Comparison of ENCODE assay signal across 1 cellular context in the genomic region with DNA sequence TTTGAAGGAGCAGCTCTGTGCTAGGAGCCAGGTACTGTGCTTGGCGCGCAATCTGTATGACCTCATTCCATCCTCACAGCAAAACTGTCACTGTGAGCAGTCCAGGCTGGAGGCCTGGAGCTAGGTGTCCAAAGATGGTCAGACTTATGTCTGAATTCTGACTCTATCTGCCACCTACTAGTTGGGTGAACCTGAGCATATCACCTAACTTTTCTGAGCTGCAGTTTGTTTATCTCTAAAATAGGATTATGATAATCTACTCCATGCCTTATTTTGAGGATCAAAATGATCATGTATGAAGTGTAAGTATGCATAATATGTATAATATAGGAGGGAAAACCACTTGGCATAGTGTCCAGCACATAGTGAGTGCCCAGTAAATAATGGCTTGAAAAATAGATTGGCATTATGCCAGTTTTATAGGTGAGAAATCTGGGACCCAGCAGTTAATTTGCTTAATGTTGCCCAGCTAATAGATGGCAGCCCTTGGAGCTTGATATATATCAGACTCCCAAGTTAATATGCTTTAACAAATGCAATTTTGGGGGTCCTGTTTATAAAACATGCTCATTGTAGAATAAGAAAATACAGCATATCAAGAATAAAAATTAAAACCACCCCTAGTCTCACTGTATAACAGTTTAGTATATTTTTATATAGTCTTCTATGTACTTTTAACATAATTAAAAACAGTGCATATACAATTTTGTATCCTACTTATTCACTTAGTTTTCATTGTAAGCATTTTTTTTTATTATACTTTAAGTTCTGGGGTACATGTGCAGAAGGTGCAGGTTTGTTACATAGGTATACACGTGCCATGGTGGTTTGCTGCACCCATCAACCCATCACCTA.
TF ChIP-seq lines count a peak whose summit lies in the region.

No MANE protein-coding gene starts in this region.

TF ChIP-seq in HepG2, 621 proteins besides CTCF, POLR2A, EP300 and RAD21 (continued from another document and continues in another):
- TF ChIP-seq, protein P1, sequence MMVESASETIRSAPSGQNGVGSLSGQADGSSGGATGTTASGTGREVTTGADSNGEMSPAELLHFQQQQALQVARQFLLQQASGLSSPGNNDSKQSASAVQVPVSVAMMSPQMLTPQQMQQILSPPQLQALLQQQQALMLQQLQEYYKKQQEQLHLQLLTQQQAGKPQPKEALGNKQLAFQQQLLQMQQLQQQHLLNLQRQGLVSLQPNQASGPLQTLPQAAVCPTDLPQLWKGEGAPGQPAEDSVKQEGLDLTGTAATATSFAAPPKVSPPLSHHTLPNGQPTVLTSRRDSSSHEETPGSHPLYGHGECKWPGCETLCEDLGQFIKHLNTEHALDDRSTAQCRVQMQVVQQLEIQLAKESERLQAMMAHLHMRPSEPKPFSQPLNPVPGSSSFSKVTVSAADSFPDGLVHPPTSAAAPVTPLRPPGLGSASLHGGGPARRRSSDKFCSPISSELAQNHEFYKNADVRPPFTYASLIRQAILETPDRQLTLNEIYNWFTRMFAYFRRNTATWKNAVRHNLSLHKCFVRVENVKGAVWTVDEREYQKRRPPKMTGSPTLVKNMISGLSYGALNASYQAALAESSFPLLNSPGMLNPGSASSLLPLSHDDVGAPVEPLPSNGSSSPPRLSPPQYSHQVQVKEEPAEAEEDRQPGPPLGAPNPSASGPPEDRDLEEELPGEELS (CRISPR knock-in tag; IDR thresholded peaks at IDR 0.05): no peak
- TF ChIP-seq, protein P2, sequence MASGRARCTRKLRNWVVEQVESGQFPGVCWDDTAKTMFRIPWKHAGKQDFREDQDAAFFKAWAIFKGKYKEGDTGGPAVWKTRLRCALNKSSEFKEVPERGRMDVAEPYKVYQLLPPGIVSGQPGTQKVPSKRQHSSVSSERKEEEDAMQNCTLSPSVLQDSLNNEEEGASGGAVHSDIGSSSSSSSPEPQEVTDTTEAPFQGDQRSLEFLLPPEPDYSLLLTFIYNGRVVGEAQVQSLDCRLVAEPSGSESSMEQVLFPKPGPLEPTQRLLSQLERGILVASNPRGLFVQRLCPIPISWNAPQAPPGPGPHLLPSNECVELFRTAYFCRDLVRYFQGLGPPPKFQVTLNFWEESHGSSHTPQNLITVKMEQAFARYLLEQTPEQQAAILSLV (CRISPR knock-in tag; IDR thresholded peaks at IDR 0.05; ENCODE audit: borderline replicate concordance): no peak
- no peak for TF ChIP-seq BHLHE40 (IDR thresholded peaks at IDR 0.05; ENCODE audit: low read length)
- TF ChIP-seq, protein P3, sequence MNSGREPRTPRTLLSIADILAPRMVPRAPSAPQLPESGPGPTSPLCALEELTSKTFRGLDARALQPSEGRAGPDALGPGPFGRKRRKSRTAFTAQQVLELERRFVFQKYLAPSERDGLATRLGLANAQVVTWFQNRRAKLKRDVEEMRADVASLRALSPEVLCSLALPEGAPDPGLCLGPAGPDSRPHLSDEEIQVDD (CRISPR knock-in tag; IDR thresholded peaks at IDR 0.05; ENCODE audit: borderline replicate concordance): no peak
- TF ChIP-seq, protein P4, sequence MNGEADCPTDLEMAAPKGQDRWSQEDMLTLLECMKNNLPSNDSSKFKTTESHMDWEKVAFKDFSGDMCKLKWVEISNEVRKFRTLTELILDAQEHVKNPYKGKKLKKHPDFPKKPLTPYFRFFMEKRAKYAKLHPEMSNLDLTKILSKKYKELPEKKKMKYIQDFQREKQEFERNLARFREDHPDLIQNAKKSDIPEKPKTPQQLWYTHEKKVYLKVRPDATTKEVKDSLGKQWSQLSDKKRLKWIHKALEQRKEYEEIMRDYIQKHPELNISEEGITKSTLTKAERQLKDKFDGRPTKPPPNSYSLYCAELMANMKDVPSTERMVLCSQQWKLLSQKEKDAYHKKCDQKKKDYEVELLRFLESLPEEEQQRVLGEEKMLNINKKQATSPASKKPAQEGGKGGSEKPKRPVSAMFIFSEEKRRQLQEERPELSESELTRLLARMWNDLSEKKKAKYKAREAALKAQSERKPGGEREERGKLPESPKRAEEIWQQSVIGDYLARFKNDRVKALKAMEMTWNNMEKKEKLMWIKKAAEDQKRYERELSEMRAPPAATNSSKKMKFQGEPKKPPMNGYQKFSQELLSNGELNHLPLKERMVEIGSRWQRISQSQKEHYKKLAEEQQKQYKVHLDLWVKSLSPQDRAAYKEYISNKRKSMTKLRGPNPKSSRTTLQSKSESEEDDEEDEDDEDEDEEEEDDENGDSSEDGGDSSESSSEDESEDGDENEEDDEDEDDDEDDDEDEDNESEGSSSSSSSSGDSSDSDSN (CRISPR knock-in tag; IDR thresholded peaks at IDR 0.05): no peak
- TF ChIP-seq MXD4 (CRISPR knock-in tag; IDR thresholded peaks at IDR 0.05): no peak
- no peak for TF ChIP-seq HIVEP1 (CRISPR knock-in tag; IDR thresholded peaks at IDR 0.05)
- no peak for TF ChIP-seq NCOR1 (IDR thresholded peaks at IDR 0.05; ENCODE audit: borderline replicate concordance, low read length)
- no peak for TF ChIP-seq RARG (CRISPR knock-in tag; IDR thresholded peaks at IDR 0.05; ENCODE audit: low read depth)
- TF ChIP-seq, protein P5, sequence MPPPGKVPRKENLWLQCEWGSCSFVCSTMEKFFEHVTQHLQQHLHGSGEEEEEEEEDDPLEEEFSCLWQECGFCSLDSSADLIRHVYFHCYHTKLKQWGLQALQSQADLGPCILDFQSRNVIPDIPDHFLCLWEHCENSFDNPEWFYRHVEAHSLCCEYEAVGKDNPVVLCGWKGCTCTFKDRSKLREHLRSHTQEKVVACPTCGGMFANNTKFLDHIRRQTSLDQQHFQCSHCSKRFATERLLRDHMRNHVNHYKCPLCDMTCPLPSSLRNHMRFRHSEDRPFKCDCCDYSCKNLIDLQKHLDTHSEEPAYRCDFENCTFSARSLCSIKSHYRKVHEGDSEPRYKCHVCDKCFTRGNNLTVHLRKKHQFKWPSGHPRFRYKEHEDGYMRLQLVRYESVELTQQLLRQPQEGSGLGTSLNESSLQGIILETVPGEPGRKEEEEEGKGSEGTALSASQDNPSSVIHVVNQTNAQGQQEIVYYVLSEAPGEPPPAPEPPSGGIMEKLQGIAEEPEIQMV (CRISPR knock-in tag; IDR thresholded peaks at IDR 0.05; ENCODE audit: low read depth): no peak
- TF ChIP-seq HOXA9 (CRISPR knock-in tag; IDR thresholded peaks at IDR 0.05; ENCODE audit: borderline replicate concordance): no peak
- TF ChIP-seq, protein P6, sequence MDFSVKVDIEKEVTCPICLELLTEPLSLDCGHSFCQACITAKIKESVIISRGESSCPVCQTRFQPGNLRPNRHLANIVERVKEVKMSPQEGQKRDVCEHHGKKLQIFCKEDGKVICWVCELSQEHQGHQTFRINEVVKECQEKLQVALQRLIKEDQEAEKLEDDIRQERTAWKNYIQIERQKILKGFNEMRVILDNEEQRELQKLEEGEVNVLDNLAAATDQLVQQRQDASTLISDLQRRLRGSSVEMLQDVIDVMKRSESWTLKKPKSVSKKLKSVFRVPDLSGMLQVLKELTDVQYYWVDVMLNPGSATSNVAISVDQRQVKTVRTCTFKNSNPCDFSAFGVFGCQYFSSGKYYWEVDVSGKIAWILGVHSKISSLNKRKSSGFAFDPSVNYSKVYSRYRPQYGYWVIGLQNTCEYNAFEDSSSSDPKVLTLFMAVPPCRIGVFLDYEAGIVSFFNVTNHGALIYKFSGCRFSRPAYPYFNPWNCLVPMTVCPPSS (IDR thresholded peaks at IDR 0.05): no peak
- TF ChIP-seq, protein P7, sequence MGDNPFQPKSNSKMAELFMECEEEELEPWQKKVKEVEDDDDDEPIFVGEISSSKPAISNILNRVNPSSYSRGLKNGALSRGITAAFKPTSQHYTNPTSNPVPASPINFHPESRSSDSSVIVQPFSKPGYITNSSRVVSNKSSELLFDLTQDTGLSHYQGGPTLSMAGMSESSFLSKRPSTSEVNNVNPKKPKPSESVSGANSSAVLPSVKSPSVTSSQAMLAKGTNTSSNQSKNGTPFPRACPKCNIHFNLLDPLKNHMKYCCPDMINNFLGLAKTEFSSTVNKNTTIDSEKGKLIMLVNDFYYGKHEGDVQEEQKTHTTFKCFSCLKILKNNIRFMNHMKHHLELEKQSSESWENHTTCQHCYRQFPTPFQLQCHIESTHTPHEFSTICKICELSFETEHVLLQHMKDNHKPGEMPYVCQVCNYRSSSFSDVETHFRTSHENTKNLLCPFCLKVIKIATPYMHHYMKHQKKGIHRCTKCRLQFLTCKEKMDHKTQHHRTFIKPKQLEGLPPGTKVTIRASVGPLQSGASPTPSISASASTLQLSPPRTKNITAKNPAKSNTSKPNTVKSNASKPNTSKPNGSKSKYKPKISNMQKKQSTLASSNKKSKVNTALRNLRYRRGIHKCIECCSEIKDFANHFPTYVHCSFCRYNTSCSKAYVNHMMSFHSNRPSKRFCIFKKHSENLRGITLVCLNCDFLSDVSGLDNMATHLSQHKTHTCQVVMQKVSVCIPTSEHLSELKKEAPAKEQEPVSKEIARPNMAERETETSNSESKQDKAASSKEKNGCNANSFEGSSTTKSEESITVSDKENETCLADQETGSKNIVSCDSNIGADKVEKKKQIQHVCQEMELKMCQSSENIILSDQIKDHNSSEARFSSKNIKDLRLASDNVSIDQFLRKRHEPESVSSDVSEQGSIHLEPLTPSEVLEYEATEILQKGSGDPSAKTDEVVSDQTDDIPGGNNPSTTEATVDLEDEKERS (CRISPR knock-in tag; IDR thresholded peaks at IDR 0.05): no peak; the same call in 1 of the 2 replicates
- TF ChIP-seq NR1H2 (CRISPR knock-in tag; IDR thresholded peaks at IDR 0.05; ENCODE audit: borderline replicate concordance, low read depth): no peak
- TF ChIP-seq SMC3 (IDR thresholded peaks at IDR 0.05; ENCODE audit: low read length): no peak
- TF ChIP-seq ZBTB20 (CRISPR knock-in tag; IDR thresholded peaks at IDR 0.05; ENCODE audit: borderline replicate concordance, low read depth): no peak
- TF ChIP-seq, protein P8, sequence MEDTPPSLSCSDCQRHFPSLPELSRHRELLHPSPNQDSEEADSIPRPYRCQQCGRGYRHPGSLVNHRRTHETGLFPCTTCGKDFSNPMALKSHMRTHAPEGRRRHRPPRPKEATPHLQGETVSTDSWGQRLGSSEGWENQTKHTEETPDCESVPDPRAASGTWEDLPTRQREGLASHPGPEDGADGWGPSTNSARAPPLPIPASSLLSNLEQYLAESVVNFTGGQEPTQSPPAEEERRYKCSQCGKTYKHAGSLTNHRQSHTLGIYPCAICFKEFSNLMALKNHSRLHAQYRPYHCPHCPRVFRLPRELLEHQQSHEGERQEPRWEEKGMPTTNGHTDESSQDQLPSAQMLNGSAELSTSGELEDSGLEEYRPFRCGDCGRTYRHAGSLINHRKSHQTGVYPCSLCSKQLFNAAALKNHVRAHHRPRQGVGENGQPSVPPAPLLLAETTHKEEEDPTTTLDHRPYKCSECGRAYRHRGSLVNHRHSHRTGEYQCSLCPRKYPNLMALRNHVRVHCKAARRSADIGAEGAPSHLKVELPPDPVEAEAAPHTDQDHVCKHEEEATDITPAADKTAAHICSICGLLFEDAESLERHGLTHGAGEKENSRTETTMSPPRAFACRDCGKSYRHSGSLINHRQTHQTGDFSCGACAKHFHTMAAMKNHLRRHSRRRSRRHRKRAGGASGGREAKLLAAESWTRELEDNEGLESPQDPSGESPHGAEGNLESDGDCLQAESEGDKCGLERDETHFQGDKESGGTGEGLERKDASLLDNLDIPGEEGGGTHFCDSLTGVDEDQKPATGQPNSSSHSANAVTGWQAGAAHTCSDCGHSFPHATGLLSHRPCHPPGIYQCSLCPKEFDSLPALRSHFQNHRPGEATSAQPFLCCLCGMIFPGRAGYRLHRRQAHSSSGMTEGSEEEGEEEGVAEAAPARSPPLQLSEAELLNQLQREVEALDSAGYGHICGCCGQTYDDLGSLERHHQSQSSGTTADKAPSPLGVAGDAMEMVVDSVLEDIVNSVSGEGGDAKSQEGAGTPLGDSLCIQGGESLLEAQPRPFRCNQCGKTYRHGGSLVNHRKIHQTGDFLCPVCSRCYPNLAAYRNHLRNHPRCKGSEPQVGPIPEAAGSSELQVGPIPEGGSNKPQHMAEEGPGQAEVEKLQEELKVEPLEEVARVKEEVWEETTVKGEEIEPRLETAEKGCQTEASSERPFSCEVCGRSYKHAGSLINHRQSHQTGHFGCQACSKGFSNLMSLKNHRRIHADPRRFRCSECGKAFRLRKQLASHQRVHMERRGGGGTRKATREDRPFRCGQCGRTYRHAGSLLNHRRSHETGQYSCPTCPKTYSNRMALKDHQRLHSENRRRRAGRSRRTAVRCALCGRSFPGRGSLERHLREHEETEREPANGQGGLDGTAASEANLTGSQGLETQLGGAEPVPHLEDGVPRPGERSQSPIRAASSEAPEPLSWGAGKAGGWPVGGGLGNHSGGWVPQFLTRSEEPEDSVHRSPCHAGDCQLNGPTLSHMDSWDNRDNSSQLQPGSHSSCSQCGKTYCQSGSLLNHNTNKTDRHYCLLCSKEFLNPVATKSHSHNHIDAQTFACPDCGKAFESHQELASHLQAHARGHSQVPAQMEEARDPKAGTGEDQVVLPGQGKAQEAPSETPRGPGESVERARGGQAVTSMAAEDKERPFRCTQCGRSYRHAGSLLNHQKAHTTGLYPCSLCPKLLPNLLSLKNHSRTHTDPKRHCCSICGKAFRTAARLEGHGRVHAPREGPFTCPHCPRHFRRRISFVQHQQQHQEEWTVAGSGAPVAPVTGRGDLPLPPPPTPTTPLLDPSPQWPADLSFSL (CRISPR knock-in tag; IDR thresholded peaks at IDR 0.05): no peak
- TF ChIP-seq ZBTB7B (CRISPR knock-in tag; IDR thresholded peaks at IDR 0.05): no peak
- TF ChIP-seq ZNF143 (CRISPR knock-in tag; IDR thresholded peaks at IDR 0.05): no peak
- TF ChIP-seq SMYD3 (CRISPR knock-in tag; IDR thresholded peaks at IDR 0.05): no peak
- no peak for TF ChIP-seq ZNF17 (CRISPR knock-in tag; IDR thresholded peaks at IDR 0.05)
- TF ChIP-seq, protein P9, sequence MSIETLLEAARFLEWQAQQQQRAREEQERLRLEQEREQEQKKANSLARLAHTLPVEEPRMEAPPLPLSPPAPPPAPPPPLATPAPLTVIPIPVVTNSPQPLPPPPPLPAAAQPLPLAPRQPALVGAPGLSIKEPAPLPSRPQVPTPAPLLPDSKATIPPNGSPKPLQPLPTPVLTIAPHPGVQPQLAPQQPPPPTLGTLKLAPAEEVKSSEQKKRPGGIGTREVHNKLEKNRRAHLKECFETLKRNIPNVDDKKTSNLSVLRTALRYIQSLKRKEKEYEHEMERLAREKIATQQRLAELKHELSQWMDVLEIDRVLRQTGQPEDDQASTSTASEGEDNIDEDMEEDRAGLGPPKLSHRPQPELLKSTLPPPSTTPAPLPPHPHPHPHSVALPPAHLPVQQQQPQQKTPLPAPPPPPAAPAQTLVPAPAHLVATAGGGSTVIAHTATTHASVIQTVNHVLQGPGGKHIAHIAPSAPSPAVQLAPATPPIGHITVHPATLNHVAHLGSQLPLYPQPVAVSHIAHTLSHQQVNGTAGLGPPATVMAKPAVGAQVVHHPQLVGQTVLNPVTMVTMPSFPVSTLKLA (IDR thresholded peaks at IDR 0.05): no peak
- no peak for TF ChIP-seq ZNF75D (CRISPR knock-in tag; IDR thresholded peaks at IDR 0.05; ENCODE audit: borderline replicate concordance)
- TF ChIP-seq NFYC (CRISPR knock-in tag; IDR thresholded peaks at IDR 0.05): peak; percentile 17; the same call in 1 of the 2 replicates
- no peak for TF ChIP-seq RXRB (CRISPR knock-in tag; IDR thresholded peaks at IDR 0.05; ENCODE audit: borderline replicate concordance)
- no peak for TF ChIP-seq CREM (IDR thresholded peaks at IDR 0.05)
- no peak for TF ChIP-seq CREM (CRISPR knock-in tag; IDR thresholded peaks at IDR 0.05)
- TF ChIP-seq ZFX (CRISPR knock-in tag; IDR thresholded peaks at IDR 0.05; ENCODE audit: low read depth): no peak; the same call in 1 of the 2 replicates
- TF ChIP-seq ATRX (CRISPR knock-in tag; IDR thresholded peaks at IDR 0.05; ENCODE audit: borderline replicate concordance): no peak
- TF ChIP-seq MBNL3 (CRISPR knock-in tag; conservative IDR thresholded peaks at IDR 0.05): no peak
- TF ChIP-seq ZNF570 (CRISPR knock-in tag; IDR thresholded peaks at IDR 0.05; ENCODE audit: borderline replicate concordance): 0 out of 2 replicates have a peak, but pooled peaks have one; percentile 24
- TF ChIP-seq SALL2 (CRISPR knock-in tag; IDR thresholded peaks at IDR 0.05): no peak
- TF ChIP-seq NFIB (CRISPR knock-in tag; IDR thresholded peaks at IDR 0.05; ENCODE audit: borderline replicate concordance): no peak
- no peak for TF ChIP-seq ZNF446 (CRISPR knock-in tag; IDR thresholded peaks at IDR 0.05)
- no peak for TF ChIP-seq U2AF2 (IDR thresholded peaks at IDR 0.05; ENCODE audit: low read depth, low read length)
- TF ChIP-seq BRCA1 (CRISPR knock-in tag; IDR thresholded peaks at IDR 0.05): no peak
